19 cellular contexts compared by ENCODE assay signal in genomic region chr1:95496792-95497191, GRCh38.
"Had no signal": no experiment of that assay in that cellular context is flagged by ENCODE, and none has a peak within 500 bp of the region (broad histone marks: within the 10 kb centered on the region; RNA-seq: fewer than 3 reads in every experiment).

No MANE protein-coding gene starts in this region.

- H3K36me3 Mint-ChIP-seq: naive thymus-derived CD8-positive, alpha-beta T cell had no signal

- FAIRE-seq: colon had no signal

- H3K27ac ChIP-seq: foreskin keratinocyte, neutrophil, sigmoid colon, skin epidermis, stomach, thoracic aorta, transverse colon had no signal

- H3K36me3 ChIP-seq: neutrophil, sigmoid colon, stomach, thoracic aorta, transverse colon had no signal

- H3K9me3 ChIP-seq: mucosa of descending colon, neutrophil, sigmoid colon, stomach, thoracic aorta, transverse colon had no signal

- H3K4me1 ChIP-seq: foreskin keratinocyte, sigmoid colon, stomach, transverse colon had no signal

- DNase-seq: effector memory CD8-positive, alpha-beta T cell; erythroblast; foreskin keratinocyte; left colon; left ventricle myocardium superior; mucosa of descending colon; naive thymus-derived CD8-positive, alpha-beta T cell; sigmoid colon; stimulated activated CD4-positive, alpha-beta T cell treated with anti-CD3 and anti-CD28 coated beads, Interleukin-12 subunit alpha, Interleukin-12 subunit beta, amount 100 ng/mL, for 4 hours; stimulated activated naive CD4-positive, alpha-beta T cell; stomach; substantia nigra; transverse colon had no signal

- H3K27me3 ChIP-seq: foreskin keratinocyte, neutrophil, sigmoid colon, stomach, transverse colon had no signal

- H3K4me1 Mint-ChIP-seq: naive thymus-derived CD8-positive, alpha-beta T cell had no signal

- H3K27me3 Mint-ChIP-seq: dendritic cell treated with granulocyte-macrophage colony-stimulating factor and Interleukin-4, amounts not matched to agents 40 ng/mL and 50 ng/mL, for 4 days; effector memory CD8-positive, alpha-beta T cell; naive thymus-derived CD8-positive, alpha-beta T cell had no signal

- H3K4me3 Mint-ChIP-seq: dendritic cell treated with granulocyte-macrophage colony-stimulating factor and Interleukin-4, amounts not matched to agents 40 ng/mL and 50 ng/mL, for 4 days; effector memory CD8-positive, alpha-beta T cell; naive thymus-derived CD8-positive, alpha-beta T cell had no signal

- H3K27ac Mint-ChIP-seq: dendritic cell treated with granulocyte-macrophage colony-stimulating factor and Interleukin-4, amounts not matched to agents 40 ng/mL and 50 ng/mL, for 4 days; effector memory CD8-positive, alpha-beta T cell; naive thymus-derived CD8-positive, alpha-beta T cell had no signal

- H3K4me3 ChIP-seq: lung, mucosa of descending colon, sigmoid colon, skin epidermis, stomach, thoracic aorta, transverse colon had no signal

- ATAC-seq: effector memory CD8-positive, alpha-beta T cell; foreskin keratinocyte; left colon; left ventricle myocardium superior; mucosa of descending colon; naive thymus-derived CD8-positive, alpha-beta T cell had no signal
